In genomic region chr4:119020158-119020557, GRCh38 we compare ENCODE assay signal across 18 cellular contexts.
DNase-seq lines count a peak whose midpoint lies in the region; TF ChIP-seq lines count a peak whose summit lies in the region.
"Had no signal": no experiment of that assay in that cellular context is flagged by ENCODE, and none has a peak within 500 bp of the region (broad histone marks: within the 10 kb centered on the region; RNA-seq: fewer than 3 reads in every experiment).

No MANE protein-coding gene starts in this region.

- TF ChIP-seq POLR2A in Peyer's patch (IDR thresholded peaks at IDR 0.05) (no peak), transverse colon (IDR thresholded peaks at IDR 0.05) (no peak)

- 7% methylated on average over 1 of the region's 1 CpG for WGBS in mesenchymal stem cell
- WGBS in transverse colon (ENCODE audit: low coverage in 1 of 2), 2 donors: 38 to 51% methylated on average over 1 of the region's 1 CpG

- in situ Hi-C loops in transverse colon (cut with MboI; ENCODE audit: low pct_ligation_motif_present in 1 of 4, low pct_unique_long_range_greater_than_20kb in 1 of 4, low sequenced_read_pairs in 3 of 4): no loop called here

- H3K14ac ChIP-seq in mesenchymal stem cell (ENCODE audit: low read length in 2 of 2): no peak overlapping the region

- no peak overlapping the region for H4K8ac ChIP-seq in mesenchymal stem cell (ENCODE audit: low read length)

- TF ChIP-seq CTCF in Peyer's patch (IDR thresholded peaks at IDR 0.05) (no peak), fibroblast of mammary gland (conservative IDR thresholded peaks at IDR 0.05; ENCODE audit: control insufficient read depth, insufficient read depth, low read depth, low read length) (no peak), transverse colon (IDR thresholded peaks at IDR 0.05) (no peak)

- no peak overlapping the region for H2BK15ac ChIP-seq in mesenchymal stem cell (ENCODE audit: low read depth, poor library complexity, severe bottlenecking)

- no peak overlapping the region for H3K23ac ChIP-seq in mesenchymal stem cell (ENCODE audit: low read length in 2 of 2)

- H2BK5ac ChIP-seq in mesenchymal stem cell (ENCODE audit: low read depth, low read length, poor library complexity, severe bottlenecking): no peak overlapping the region

- no peaks in the 10 kb centered on the region for H3K79me1 ChIP-seq in mesenchymal stem cell (replicated peaks; ENCODE audit: low read length, poor library complexity, severe bottlenecking)

- no peak overlapping the region for H2AFZ ChIP-seq in mesenchymal stem cell (ENCODE audit: low read depth, low read length)

- no peak overlapping the region for H2BK12ac ChIP-seq in mesenchymal stem cell (ENCODE audit: low read length in 2 of 2)

- no peak overlapping the region for H3K18ac ChIP-seq in mesenchymal stem cell (ENCODE audit: low read depth in 1 of 2, low read length in 2 of 2)

- no peak overlapping the region for H3K4me2 ChIP-seq in mesenchymal stem cell (ENCODE audit: low read length, poor library complexity, severe bottlenecking)

- H3K4ac ChIP-seq in mesenchymal stem cell (ENCODE audit: low read depth in 1 of 2, low read length in 2 of 2): no peak overlapping the region

- DNase-seq in Peyer's patch: no peak
- peak; percentile 35 for DNase-seq in fibroblast of mammary gland (ENCODE audit: low read depth)
- DNase-seq in mesenchymal stem cell: peak; percentile 68
- DNase-seq in transverse colon: no peak
- no peak for DNase-seq in head of caudate nucleus
- DNase-seq in NCI-H1930 (lab: John Stamatoyannopoulos, UW): no peak
- DNase-seq in NCI-H524 (lab: John Stamatoyannopoulos, UW): no peak
- DNase-seq: activated CD4-positive, alpha-beta memory T cell treated with anti-CD3 and anti-CD28 coated beads for 36 hours; activated naive CD4-positive, alpha-beta T cell treated with Interleukin-2 at 50 U/mL for 16 hours; activated T-cell treated with anti-CD3 and anti-CD28 coated beads, Interleukin-2, amount 50 U/mL, for 24 hours; CD8-positive, alpha-beta memory T cell; effector CD8-positive, alpha-beta T cell; kidney glomerular epithelial cell; NCI-H1105 treated with DMSO at 0.1 percent for 48 hours; NCI-H2107; NCI-H526 treated with DMSO at 0.1 percent for 48 hours; T-helper 2 cell; WERI-Rb-1 had no signal

- H2BK120ac ChIP-seq in mesenchymal stem cell (ENCODE audit: low read depth, low read length): no peak overlapping the region

- no peak overlapping the region for H2AK5ac ChIP-seq in mesenchymal stem cell (ENCODE audit: low read length, severe bottlenecking)

- H3K4me3 ChIP-seq in Peyer's patch: no peak overlapping the region
- no peak overlapping the region for H3K4me3 ChIP-seq in fibroblast of mammary gland (ENCODE audit: control insufficient read depth, low read depth, low read length)
- H3K4me3 ChIP-seq in mesenchymal stem cell (ENCODE audit: insufficient read depth in 1 of 2, low read depth in 1 of 2, low read length in 2 of 2): no peak overlapping the region
- no peak overlapping the region for H3K4me3 ChIP-seq in transverse colon

- H3K27me3 ChIP-seq in Peyer's patch (no peaks in the 10 kb centered on the region), mesenchymal stem cell (ENCODE audit: control insufficient read depth in 1 of 2, insufficient read depth in 1 of 2, low read length in 2 of 2) (no peaks in the 10 kb centered on the region), transverse colon (no peaks in the 10 kb centered on the region)

- TF ChIP-seq EP300 in transverse colon (IDR thresholded peaks at IDR 0.05; ENCODE audit: low read depth): no peak

- H3K4me1 ChIP-seq in Peyer's patch: no peaks in the 10 kb centered on the region
- H3K4me1 ChIP-seq in mesenchymal stem cell (ENCODE audit: control insufficient read depth, insufficient read depth, low read depth, low read length): no peaks in the 10 kb centered on the region
- peaks cover 2 to 13% (median 5%) of the 10 kb centered on the region in 4 donors for H3K4me1 ChIP-seq in transverse colon

- H3K36me3 ChIP-seq in Peyer's patch (no peaks in the 10 kb centered on the region), mesenchymal stem cell (ENCODE audit: control insufficient read depth in 1 of 2, insufficient read depth in 2 of 2, low read depth in 1 of 2, low read length in 2 of 2) (no peaks in the 10 kb centered on the region), transverse colon (no peaks in the 10 kb centered on the region)
- H3K36me3 ChIP-seq: WERI-Rb-1 had no signal

- H3K27ac ChIP-seq in Peyer's patch: peak overlapping the region in 3 of 4 donors; percentile 8 to 69 (median 66)
- H3K27ac ChIP-seq in mesenchymal stem cell (ENCODE audit: low read length, poor library complexity, severe bottlenecking): no peak overlapping the region
- H3K27ac ChIP-seq in transverse colon: peak overlapping the region; percentile 34 to 83 (median 78)
- H3K27ac ChIP-seq: WERI-Rb-1 had no signal

- intact Hi-C loops in transverse colon (cut with DNase I; ENCODE audit: low total_unique reads) (no loop called here), head of caudate nucleus (cut with DNase I) (no loop called here)

- H4K91ac ChIP-seq in mesenchymal stem cell (ENCODE audit: low read length): no peak overlapping the region

- no peak overlapping the region for H3K9ac ChIP-seq in mesenchymal stem cell (ENCODE audit: low read length)

- H3K9me3 ChIP-seq in Peyer's patch (no peaks in the 10 kb centered on the region), mesenchymal stem cell (ENCODE audit: control insufficient read depth, low read length) (no peaks in the 10 kb centered on the region), transverse colon (no peaks in the 10 kb centered on the region)

Comparison
In these comparisons a context has a peak if more than half of its experiments do, and no peak if none do; other contexts are left out.
1. DNase-seq: peak in fibroblast of mammary gland (single experiment) and mesenchymal stem cell (single experiment); none in Peyer's patch (0 of 3), transverse colon (single experiment), head of caudate nucleus (0 of 42), NCI-H1930 (0 of 2) and NCI-H524 (0 of 2).